Comparison of ENCODE assay signal across 8 cellular contexts in the genomic region with DNA sequence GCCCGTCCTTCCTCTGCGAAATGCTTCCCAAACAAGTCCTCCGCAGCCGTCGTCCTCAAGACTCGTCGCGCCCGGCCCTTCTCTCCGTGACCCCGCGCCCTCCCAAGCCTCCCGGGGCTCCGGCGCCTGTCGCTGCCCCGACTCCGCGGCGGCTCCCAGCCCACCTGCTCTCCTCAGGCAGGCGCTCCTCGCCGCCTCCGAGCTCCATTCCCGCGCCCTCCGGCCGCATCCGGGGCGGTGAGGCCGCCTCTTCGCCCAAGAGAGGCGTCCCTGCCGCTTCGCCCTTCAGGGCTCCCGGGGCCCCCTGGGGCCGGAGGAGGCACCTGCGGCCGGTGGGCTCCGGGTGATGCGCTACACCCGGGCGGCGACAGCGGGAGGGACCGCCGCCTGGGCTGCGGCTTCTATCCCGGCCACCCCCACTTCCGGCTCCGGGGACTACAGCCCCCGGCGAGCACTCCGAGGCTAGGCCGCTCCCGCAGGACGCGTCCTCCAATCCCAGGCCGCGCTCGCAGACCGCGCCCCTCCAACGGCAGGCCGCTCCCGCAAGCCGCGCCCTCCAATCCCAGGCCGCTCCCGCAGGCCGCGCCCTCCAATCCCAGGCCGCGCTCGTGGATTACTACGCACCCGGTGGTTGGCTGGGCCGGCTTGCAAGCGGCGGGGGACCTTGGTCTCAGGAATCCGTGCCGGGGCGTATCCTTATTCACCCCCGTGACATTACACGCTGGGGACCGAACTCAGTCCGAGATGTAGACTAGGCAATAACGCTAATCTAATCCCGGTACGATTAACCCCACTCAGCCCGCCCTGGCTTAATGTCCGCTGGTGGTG. TPM values are rescaled to one million over a fixed set of nuclear protein-coding genes. Genes with fewer than 3 reads are reported as not detected.
DNase-seq lines count a peak whose midpoint lies in the region; ATAC-seq and TF ChIP-seq lines count a peak whose summit lies in the region.

TSS of gene RUBCN (minus strand) at position 414 of the 828 bp plus-strand sequence. CDS start at position 229, 185 bp downstream.

- H3K4me3 ChIP-seq in upper lobe of left lung, result peak within 1 kb of the TSS; percentile 60 to 100 (median 96)

- ATAC-seq in HG02884 (IDR thresholded peaks at IDR 0.05; ENCODE audit: unreplicated experiment) (peak; percentile 74), left cardiac atrium (peak; percentile 100), upper lobe of left lung (ENCODE audit: low FRiP score in 2 of 2) (peak; percentile 100)

- H3K27me3 ChIP-seq in upper lobe of left lung, result no peaks in the 10 kb centered on the region

- peak in 1 of 4 donors; percentile 58 for TF ChIP-seq EP300 in upper lobe of left lung (IDR thresholded peaks at IDR 0.05)

- no peaks in the 10 kb centered on the region for H3K36me3 ChIP-seq in upper lobe of left lung

- DNase-seq in NCI-H1694 (lab: John Stamatoyannopoulos, UW) (peak; percentile 80), amniotic stem cell (lab: John Stamatoyannopoulos, UW) (peak; percentile 96), left cardiac atrium (peak; percentile 96), posterior vena cava (ENCODE audit: low spot score) (peak; percentile 98), upper lobe of left lung (peak; percentile 97 to 98)

- no peaks in the 10 kb centered on the region for H3K9me3 ChIP-seq in upper lobe of left lung

- peak within 1 kb of the TSS; percentile 81 to 95 (median 86) for H3K27ac ChIP-seq in upper lobe of left lung

- WGBS in upper lobe of left lung, 2 donors, result 0 to 1% methylated on average over 9 to 56 of the region's 92 CpGs

- peaks cover 14 to 29% (median 20%) of the 10 kb centered on the region in 4 donors for H3K4me1 ChIP-seq in upper lobe of left lung

- TF ChIP-seq POLR2A in GM15510 (IDR thresholded peaks at IDR 0.05; ENCODE audit: borderline replicate concordance, extremely low read depth, insufficient read length), result peak; percentile 73
- TF ChIP-seq POLR2A in upper lobe of left lung (IDR thresholded peaks at IDR 0.05), result peak in 3 of 4 donors; percentile 31 to 90 (median 56)

- TF ChIP-seq CTCF in upper lobe of left lung (IDR thresholded peaks at IDR 0.05), result peak in 1 of 6 experiments; percentile 27

- intact Hi-C loops in T-helper 1 cell treated with Interleukin-12 subunit alpha and Interleukin-12 subunit beta and Interleukin-4 antibody, amounts not matched to agents 30 ng/mL and 1 ng/mL, for 36 hours (cut with micrococcal nuclease), result loop anchor here (1.0 to 10.0 kb wide), 10 partner anchors 13 to 1102 kb away; partner anchors contain the start of genes BDH1, DLG1, FYTTD1 and LRCH3
- intact Hi-C loops in left cardiac atrium (cut with DNase I), result no loop called here
- intact Hi-C loops in posterior vena cava (cut with DNase I), result no loop called here

RNA-seq across cellular contexts. Expression of gene RUBCN, which starts in this region (rescaled TPM):
- 52.5 and 52.9 TPM in 2 replicates for total RNA-seq in T-helper 1 cell treated with Interleukin-12 subunit alpha and Interleukin-12 subunit beta and Interleukin-4 antibody, amounts not matched to agents 30 ng/mL and 1 ng/mL, for 36 hours
- total RNA-seq in left cardiac atrium (10 to 100 TPM; 14.0 to 22.7 TPM), posterior vena cava (10 to 100 TPM; 22.6 to 31.2 TPM), upper lobe of left lung (100 to 1,000 TPM in 1 of 6 donors, 10 to 100 TPM in 5; 34.8 to 103 (median 51.2) TPM)

Comparison
In these comparisons a context has a peak if more than half of its experiments do, and no peak if none do; other contexts are left out.
1. Peak in every context shown above with its lines: DNase-seq, ATAC-seq, H3K4me3 ChIP-seq and H3K27ac ChIP-seq.